17 cellular contexts compared by ENCODE assay signal in genomic region chr18:41227993-41228392, GRCh38.
DNase-seq lines count a peak whose midpoint lies in the region; FAIRE-seq and TF ChIP-seq lines count a peak whose summit lies in the region.
"Had no signal": no experiment of that assay in that cellular context is flagged by ENCODE, and none has a peak within 500 bp of the region (broad histone marks: within the 10 kb centered on the region; RNA-seq: fewer than 3 reads in every experiment).

No MANE protein-coding gene starts in this region.

- H3K79me1 ChIP-seq in H1 (ENCODE audit: low read depth, low read length), result no peaks in the 10 kb centered on the region

- no peak overlapping the region for H2BK20ac ChIP-seq in H1 (ENCODE audit: low read length)

- no peak for TF ChIP-seq CTCF in mammary epithelial cell (conservative IDR thresholded peaks at IDR 0.05 in 1 of 2, IDR thresholded peaks at IDR 0.05 in 1 of 2; ENCODE audit: extremely low read depth in 1 of 2, insufficient read depth in 1 of 2, low read depth in 1 of 2, low read length in 2 of 2)
- no peak for TF ChIP-seq CTCF in MCF 10A (IDR thresholded peaks at IDR 0.05; ENCODE audit: unreplicated experiment)
- no peak for TF ChIP-seq CTCF in H1 (IDR thresholded peaks at IDR 0.05; ENCODE audit: control extremely low read depth in 1 of 3, insufficient read depth in 1 of 3, low read depth in 1 of 3, low read length in 3 of 3)
- TF ChIP-seq CTCF in keratinocyte (optimal IDR thresholded peaks at IDR 0.05 in 1 of 3, IDR thresholded peaks at IDR 0.05 in 1 of 3, conservative IDR thresholded peaks at IDR 0.05 in 1 of 3; ENCODE audit: extremely low read depth in 1 of 3, insufficient read depth in 2 of 3, low read length in 3 of 3), result no peak

- no peak overlapping the region for H2BK5ac ChIP-seq in H1 (ENCODE audit: low read depth, low read length)

- H3K56ac ChIP-seq in H1 (replicated peaks; ENCODE audit: insufficient read length, low read depth, low read length), result no peak overlapping the region

- in situ Hi-C loops in mammary epithelial cell (cut with MboI; ENCODE audit: low sequenced_read_pairs in 2 of 2), result no loop called here

- no peak overlapping the region for H4K91ac ChIP-seq in H1 (replicated peaks; ENCODE audit: insufficient read length, low read length)

- CTCF ChIA-PET in mammary epithelial cell (lab: Charles Lee; ENCODE audit: low non-redundant PET), result no interaction called here
- CTCF ChIA-PET in MCF 10A (lab: Yijun Ruan, JAX), result interaction anchor here (0.6 kb wide), 1 partner anchor 14 kb away, joined by 3 read pairs; no protein-coding TSS in a partner anchor
- CTCF ChIA-PET in H1 (lab: Charles Lee; ENCODE audit: partially characterized antibody), result no interaction called here

- H3K79me2 ChIP-seq in mammary epithelial cell (ENCODE audit: insufficient read depth, low read length) (no peaks in the 10 kb centered on the region), H1 (ENCODE audit: control insufficient read depth in 1 of 2, insufficient read depth in 2 of 2, low read length in 2 of 2) (no peaks in the 10 kb centered on the region), keratinocyte (ENCODE audit: control insufficient read depth, insufficient read depth, low read length) (no peaks in the 10 kb centered on the region)

- dilution Hi-C loops in mammary epithelial cell (cut with HindIII; ENCODE audit: low sequenced_read_pairs) (no loop called here), keratinocyte (cut with MboI; ENCODE audit: extremely low pct_ligation_motif_present, low sequenced_read_pairs) (no loop called here)

- no peak overlapping the region for H3K23ac ChIP-seq in H1 (ENCODE audit: insufficient read length)

- no peak overlapping the region for H2BK120ac ChIP-seq in H1 (replicated peaks; ENCODE audit: low read depth, low read length)

- BruUV-seq in mammary epithelial cell (replicated peaks; lab: Mats Ljungman, UMichigan), result no TSS peak
- no TSS peak for BruUV-seq in MCF 10A (replicated peaks; lab: Mats Ljungman, UMichigan)

- H3K9me1 ChIP-seq in keratinocyte (ENCODE audit: control insufficient read depth, extremely low read depth, insufficient read depth, low read length), result no peaks in the 10 kb centered on the region

- POLR2A ChIA-PET in MCF 10A (lab: Yijun Ruan, JAX) (interaction anchor here (2.0 kb wide), 1 partner anchor 14 kb away, joined by 5 read pairs; no protein-coding TSS in a partner anchor), H1 (lab: Charles Lee; ENCODE audit: partially characterized antibody) (no interaction called here)

- no peak overlapping the region for H3K27ac Mint-ChIP-seq in MCF 10A (ENCODE audit: low read depth, unreplicated experiment)
- H3K27ac Mint-ChIP-seq: B cell; CD4-positive, alpha-beta T cell; IgD-negative memory B cell had no signal

- H3K23me2 ChIP-seq in H1 (ENCODE audit: low read depth, low read length), result no peaks in the 10 kb centered on the region

- no peak overlapping the region for H3K4me3 Mint-ChIP-seq in MCF 10A (ENCODE audit: unreplicated experiment)
- H3K4me3 Mint-ChIP-seq: B cell; CD4-positive, alpha-beta T cell; IgD-negative memory B cell had no signal

- FAIRE-seq in H1 (lab: Jason Lieb, UNC) (no peak), keratinocyte (lab: Jason Lieb, UNC) (peak; percentile 63)
- FAIRE-seq: H54 had no signal

- TF ChIP-seq RAD21 in H1 (IDR thresholded peaks at IDR 0.05 in 1 of 2, conservative IDR thresholded peaks at IDR 0.05 in 1 of 2; ENCODE audit: low read depth in 2 of 2, low read length in 2 of 2), result no peak

- no peaks in the 10 kb centered on the region for H3K36me3 Mint-ChIP-seq in MCF 10A (ENCODE audit: insufficient read depth, unreplicated experiment)
- H3K36me3 Mint-ChIP-seq: IgD-negative memory B cell had no signal

- H2AK5ac ChIP-seq in H1 (ENCODE audit: low read depth, low read length), result no peak overlapping the region

- H3K4me2 ChIP-seq in mammary epithelial cell (ENCODE audit: insufficient read depth, low read depth, low read length) (no peak overlapping the region), H1 (ENCODE audit: insufficient read depth in 1 of 2, low read depth in 2 of 2, low read length in 2 of 2) (no peak overlapping the region), keratinocyte (ENCODE audit: control insufficient read depth, extremely low read depth, insufficient read depth, low read depth, low read length) (no peak overlapping the region)

- H4K5ac ChIP-seq in H1 (ENCODE audit: insufficient read length, low read depth, low read length), result no peak overlapping the region

- H3K27me3 ChIP-seq in mammary epithelial cell (ENCODE audit: insufficient read depth, low read length) (no peaks in the 10 kb centered on the region), H1 (replicated peaks in 1 of 4; ENCODE audit: control insufficient read depth in 3 of 4, extremely low read depth in 1 of 4, insufficient read depth in 3 of 4, low read length in 3 of 4) (no peaks in the 10 kb centered on the region), keratinocyte (ENCODE audit: control insufficient read depth, extremely low read depth, insufficient read depth, low read length) (no peaks in the 10 kb centered on the region)

- H4K8ac ChIP-seq in H1 (ENCODE audit: extremely low read depth, insufficient read depth, low read length), result no peak overlapping the region

- H2BK15ac ChIP-seq in H1 (ENCODE audit: low read length), result no peak overlapping the region

- no peak overlapping the region for H3K4ac ChIP-seq in H1 (replicated peaks; ENCODE audit: insufficient read length, low read depth, low read length)

- H2AFZ ChIP-seq in mammary epithelial cell (ENCODE audit: low read depth, low read length) (peak overlapping the region; percentile 40), H1 (ENCODE audit: low read length) (no peak overlapping the region), keratinocyte (ENCODE audit: control insufficient read depth, low read length) (no peak overlapping the region)

- no peaks in the 10 kb centered on the region for H3K27me3 Mint-ChIP-seq in MCF 10A (ENCODE audit: insufficient read depth, unreplicated experiment)
- H3K27me3 Mint-ChIP-seq: B cell; CD4-positive, alpha-beta T cell; IgD-negative memory B cell had no signal

- H3K4me3 ChIP-seq in mammary epithelial cell (replicated peaks in 1 of 3; ENCODE audit: insufficient read depth in 1 of 3, low read depth in 2 of 3, low read length in 3 of 3), result no peak overlapping the region
- no peak overlapping the region for H3K4me3 ChIP-seq in H1 (ENCODE audit: extremely low read depth in 1 of 4, insufficient read depth in 2 of 4, low read depth in 3 of 4, low read length in 4 of 4)
- no peak overlapping the region for H3K4me3 ChIP-seq in keratinocyte (ENCODE audit: control insufficient read depth in 2 of 3, extremely low read depth in 1 of 3, insufficient read depth in 2 of 3, low read depth in 1 of 3, low read length in 3 of 3)

- H3K18ac ChIP-seq in H1 (ENCODE audit: extremely low read depth, low read length), result no peak overlapping the region

- no peak for TF ChIP-seq EP300 in H1 (IDR thresholded peaks at IDR 0.05; ENCODE audit: borderline replicate concordance in 1 of 2, low read depth in 2 of 2, low read length in 2 of 2)

- DNase-seq in mammary epithelial cell (peak; percentile 31), MCF 10A (ENCODE audit: unreplicated experiment) (no peak), M059J (ENCODE audit: low read depth) (peak; percentile 5), H1 (ENCODE audit: low read depth in 1 of 2, low spot score in 2 of 2) (no peak), keratinocyte (ENCODE audit: low read depth, low spot score) (no peak), epidermal melanocyte (ENCODE audit: insufficient read length, low spot score) (no peak), cortex of kidney (lab: John Stamatoyannopoulos, UW) (no peak), amygdala (lab: John Stamatoyannopoulos, UW) (no peak)
- DNase-seq: 8988T; ACHN; C1 segment of cervical spinal cord; CD4-positive, alpha-beta T cell; DND-41; GF-D8 had no signal

- H3K9me3 ChIP-seq in mammary epithelial cell (replicated peaks; ENCODE audit: insufficient read depth, low read length) (no peaks in the 10 kb centered on the region), H1 (ENCODE audit: insufficient read depth in 2 of 2, low read depth in 1 of 2, low read length in 1 of 2) (no peaks in the 10 kb centered on the region), keratinocyte (ENCODE audit: control insufficient read depth, low read depth, low read length) (no peaks in the 10 kb centered on the region)

- no peak for TF ChIP-seq POLR2A in H1 (IDR thresholded peaks at IDR 0.05; ENCODE audit: control extremely low read depth in 1 of 2, low read depth in 2 of 2, low read length in 2 of 2)

- peaks cover 15% of the 10 kb centered on the region for H3K4me1 ChIP-seq in mammary epithelial cell (ENCODE audit: insufficient read depth, low read length)
- no peaks in the 10 kb centered on the region for H3K4me1 ChIP-seq in H1 (replicated peaks in 1 of 4; ENCODE audit: control insufficient read depth in 3 of 4, insufficient read depth in 4 of 4, low read length in 3 of 4)
- peaks cover 15% of the 10 kb centered on the region for H3K4me1 ChIP-seq in keratinocyte (ENCODE audit: control insufficient read depth, extremely low read depth, insufficient read depth, low read length)

- H3K14ac ChIP-seq in H1 (ENCODE audit: insufficient read length), result no peak overlapping the region

- 28% methylated on average over 1 of the region's 1 CpG for WGBS in mammary epithelial cell (ENCODE audit: low coverage, missing lambda C conversion rate)
- WGBS in H1 (ENCODE audit: extremely low coverage in 1 of 2, insufficient coverage in 1 of 2, insufficient read length in 1 of 2, insufficient replicate concordance in 2 of 2, low coverage in 1 of 2, low lambda C conversion rate in 2 of 2, missing lambda C conversion rate in 1 of 2), 2 experiments, result 89 to 100% methylated on average over 1 of the region's 1 CpG

- peaks cover 5% of the 10 kb centered on the region for H3K4me1 Mint-ChIP-seq in MCF 10A (ENCODE audit: insufficient read depth, unreplicated experiment)
- H3K4me1 Mint-ChIP-seq: B cell, IgD-negative memory B cell had no signal

- H3K36me3 ChIP-seq in mammary epithelial cell (ENCODE audit: insufficient read depth, low read length) (no peaks in the 10 kb centered on the region), H1 (ENCODE audit: control insufficient read depth in 2 of 4, insufficient read depth in 4 of 4, low read length in 3 of 4) (no peaks in the 10 kb centered on the region), keratinocyte (ENCODE audit: control insufficient read depth in 2 of 2, extremely low read depth in 1 of 2, insufficient read depth in 2 of 2, low read length in 2 of 2) (no peaks in the 10 kb centered on the region)

- H3K27ac ChIP-seq in mammary epithelial cell (ENCODE audit: insufficient read depth, low read depth, low read length) (no peak overlapping the region), H1 (ENCODE audit: low read depth, low read length) (no peak overlapping the region), keratinocyte (ENCODE audit: control insufficient read depth, insufficient read depth, low read length) (no peak overlapping the region)

- intact Hi-C loops in mammary epithelial cell (cut with micrococcal nuclease) (no loop called here), MCF 10A (cut with micrococcal nuclease) (no loop called here)

- H3K9ac ChIP-seq in mammary epithelial cell (ENCODE audit: insufficient read depth, low read length) (no peak overlapping the region), H1 (replicated peaks in 1 of 4; ENCODE audit: extremely low read depth in 1 of 4, low read depth in 3 of 4, low read length in 3 of 4) (no peak overlapping the region), keratinocyte (ENCODE audit: control insufficient read depth, extremely low read depth, insufficient read depth, low read length) (no peak overlapping the region)

- no peak overlapping the region for H2BK12ac ChIP-seq in H1 (ENCODE audit: low read depth, low read length)

- no peaks in the 10 kb centered on the region for H4K20me1 ChIP-seq in mammary epithelial cell (ENCODE audit: insufficient read depth, low read length)
- no peaks in the 10 kb centered on the region for H4K20me1 ChIP-seq in H1 (replicated peaks in 1 of 2; ENCODE audit: control insufficient read depth in 1 of 2, insufficient read depth in 2 of 2, low read length in 2 of 2)
- H4K20me1 ChIP-seq in keratinocyte (ENCODE audit: control insufficient read depth, extremely low read depth, insufficient read depth, low read length), result no peaks in the 10 kb centered on the region

- no peaks in the 10 kb centered on the region for H3K9me3 Mint-ChIP-seq in MCF 10A (ENCODE audit: unreplicated experiment)

Comparison
In these comparisons a context has a peak if more than half of its experiments do, and no peak if none do; other contexts are left out.
1. DNase-seq: peak in mammary epithelial cell (single experiment) and M059J (single experiment); none in MCF 10A (single experiment), H1 (0 of 2), keratinocyte (single experiment), epidermal melanocyte (single experiment), cortex of kidney (single experiment) and amygdala (0 of 56).